8 cellular contexts compared by ENCODE assay signal in genomic region chr6:42978487-42978792, GRCh38. TPM values are rescaled to one million over a fixed set of nuclear protein-coding genes. Genes with fewer than 3 reads are reported as not detected.
DNase-seq lines count a peak whose midpoint lies in the region; ATAC-seq and TF ChIP-seq lines count a peak whose summit lies in the region.

No MANE protein-coding gene starts in this region.

- TF ChIP-seq CTCF in heart left ventricle (IDR thresholded peaks at IDR 0.05) = no peak

- no peaks in the 10 kb centered on the region for H3K27me3 ChIP-seq in heart left ventricle

- peak overlapping the region; percentile 27 to 95 (median 91) for H3K27ac ChIP-seq in heart left ventricle

- peak overlapping the region; percentile 81 for H3K27ac Mint-ChIP-seq in T-helper 1 cell treated with Interleukin-12 subunit alpha and Interleukin-12 subunit beta and Interleukin-4 antibody, amounts not matched to agents 30 μg/mL and 1 μg/mL, for 36 hours
- H3K27ac Mint-ChIP-seq in activated T-helper 2 cell treated with anti-CD3 and anti-CD28 coated beads, Interferon-gamma antibody, Interleukin-2, Interleukin-4, amounts not matched to agents 10 μg/mL and 5 μg/mL and 100 μg/mL, durations not matched to agents 14 hours and 24 hours and 36 hours = peak overlapping the region; percentile 79

- intact Hi-C loops in activated T-helper 2 cell treated with anti-CD3 and anti-CD28 coated beads, Interferon-gamma antibody, Interleukin-2, Interleukin-4, amounts not matched to agents 10 μg/mL and 5 μg/mL and 100 μg/mL, durations not matched to agents 14 hours and 24 hours and 36 hours (cut with micrococcal nuclease) = no loop called here
- intact Hi-C loops in heart left ventricle (cut with DNase I) = loop anchor here in 4 of 10 donors (2.0 to 10.0 kb wide), 4 partner anchors 34 to 74 kb away; partner anchors contain the start of genes CNPY3 (in 2 of the 4), MEA1 (in 2 of the 4) and KLHDC3 (in 1 of the 4)

- peaks cover 28% of the 10 kb centered on the region for H3K4me1 Mint-ChIP-seq in T-helper 1 cell treated with Interleukin-12 subunit alpha and Interleukin-12 subunit beta and Interleukin-4 antibody, amounts not matched to agents 30 μg/mL and 1 μg/mL, for 36 hours (ENCODE audit: low read depth)
- peaks cover 27% of the 10 kb centered on the region for H3K4me1 Mint-ChIP-seq in activated T-helper 2 cell treated with anti-CD3 and anti-CD28 coated beads, Interferon-gamma antibody, Interleukin-2, Interleukin-4, amounts not matched to agents 10 μg/mL and 5 μg/mL and 100 μg/mL, durations not matched to agents 14 hours and 24 hours and 36 hours (ENCODE audit: low read depth)

- H3K4me3 Mint-ChIP-seq in T-helper 1 cell treated with Interleukin-12 subunit alpha and Interleukin-12 subunit beta and Interleukin-4 antibody, amounts not matched to agents 30 μg/mL and 1 μg/mL, for 36 hours = peak overlapping the region; percentile 88
- peak overlapping the region; percentile 80 for H3K4me3 Mint-ChIP-seq in activated T-helper 2 cell treated with anti-CD3 and anti-CD28 coated beads, Interferon-gamma antibody, Interleukin-2, Interleukin-4, amounts not matched to agents 10 μg/mL and 5 μg/mL and 100 μg/mL, durations not matched to agents 14 hours and 24 hours and 36 hours (ENCODE audit: low read depth)

- H3K9me3 ChIP-seq in heart left ventricle = no peaks in the 10 kb centered on the region

- H3K36me3 Mint-ChIP-seq in T-helper 1 cell treated with Interleukin-12 subunit alpha and Interleukin-12 subunit beta and Interleukin-4 antibody, amounts not matched to agents 30 μg/mL and 1 μg/mL, for 36 hours (ENCODE audit: low read depth) = peaks cover 9% of the 10 kb centered on the region
- H3K36me3 Mint-ChIP-seq in activated T-helper 2 cell treated with anti-CD3 and anti-CD28 coated beads, Interferon-gamma antibody, Interleukin-2, Interleukin-4, amounts not matched to agents 10 μg/mL and 5 μg/mL and 100 μg/mL, durations not matched to agents 14 hours and 24 hours and 36 hours (ENCODE audit: low read depth) = peaks cover 31% of the 10 kb centered on the region

- H3K9me3 Mint-ChIP-seq in T-helper 1 cell treated with Interleukin-12 subunit alpha and Interleukin-12 subunit beta and Interleukin-4 antibody, amounts not matched to agents 30 μg/mL and 1 μg/mL, for 36 hours = no peaks in the 10 kb centered on the region
- no peaks in the 10 kb centered on the region for H3K9me3 Mint-ChIP-seq in activated T-helper 2 cell treated with anti-CD3 and anti-CD28 coated beads, Interferon-gamma antibody, Interleukin-2, Interleukin-4, amounts not matched to agents 10 μg/mL and 5 μg/mL and 100 μg/mL, durations not matched to agents 14 hours and 24 hours and 36 hours

- H3K36me3 ChIP-seq in heart left ventricle = peaks cover 0 to 13% (median 4%) of the 10 kb centered on the region in 9 donors

- H3K4me1 ChIP-seq in heart left ventricle = peaks cover 0 to 35% (median 23%) of the 10 kb centered on the region in 12 donors

- no peak for TF ChIP-seq POLR2A in heart left ventricle (IDR thresholded peaks at IDR 0.05)

- H3K4me3 ChIP-seq in heart left ventricle = peak overlapping the region; percentile 61 to 99 (median 88)

- 0 to 1% (median 1%) methylated on average over 12 to 24 of the region's 24 CpGs for WGBS in heart left ventricle, 4 donors

- ATAC-seq in HG03442 (IDR thresholded peaks at IDR 0.05; ENCODE audit: unreplicated experiment) (peak; percentile 16), heart left ventricle (peak in 3 of 4 donors; percentile 13 to 53 (median 48)), GM21390 (IDR thresholded peaks at IDR 0.05; ENCODE audit: unreplicated experiment) (no peak), GM18861 (IDR thresholded peaks at IDR 0.05; ENCODE audit: unreplicated experiment) (no peak)

- no peaks in the 10 kb centered on the region for H3K27me3 Mint-ChIP-seq in T-helper 1 cell treated with Interleukin-12 subunit alpha and Interleukin-12 subunit beta and Interleukin-4 antibody, amounts not matched to agents 30 μg/mL and 1 μg/mL, for 36 hours (ENCODE audit: low read depth)
- H3K27me3 Mint-ChIP-seq in activated T-helper 2 cell treated with anti-CD3 and anti-CD28 coated beads, Interferon-gamma antibody, Interleukin-2, Interleukin-4, amounts not matched to agents 10 μg/mL and 5 μg/mL and 100 μg/mL, durations not matched to agents 14 hours and 24 hours and 36 hours (ENCODE audit: low read depth) = no peaks in the 10 kb centered on the region

- DNase-seq in T-helper 1 cell (no peak), heart left ventricle (peak in 4 of 5 donors; percentile 32 to 70 (median 52)), retina (peak; percentile 38)
- no peak for DNase-seq in activated T-helper 2 cell treated with anti-CD3 and anti-CD28 coated beads, Interferon-gamma antibody, Interleukin-2, Interleukin-4, amounts not matched to agents 10 μg/mL and 5 μg/mL and 100 μg/mL, durations not matched to agents 14 hours and 24 hours and 36 hours (ENCODE audit: low spot score)

RNA-seq across cellular contexts. Expression of gene PEX6, which starts 0.5 kb away (rescaled TPM):
- total RNA-seq in activated T-helper 2 cell treated with anti-CD3 and anti-CD28 coated beads, Interferon-gamma antibody, Interleukin-2, Interleukin-4, amounts not matched to agents 10 μg/mL and 5 μg/mL and 100 μg/mL, durations not matched to agents 14 hours and 24 hours and 36 hours = 26.0 and 27.8 TPM in 2 replicates
- total RNA-seq in heart left ventricle = 10 to 100 TPM; 11.2 to 27.3 (median 19.6) TPM
- polyA plus RNA-seq in heart left ventricle = 10 to 100 TPM; 10.3 to 14.6 TPM

RNA-seq across cellular contexts. Expression of gene PPP2R5D, which starts 5.9 kb away (rescaled TPM):
- total RNA-seq in activated T-helper 2 cell treated with anti-CD3 and anti-CD28 coated beads, Interferon-gamma antibody, Interleukin-2, Interleukin-4, amounts not matched to agents 10 μg/mL and 5 μg/mL and 100 μg/mL, durations not matched to agents 14 hours and 24 hours and 36 hours = 62.7 and 63.2 TPM in 2 replicates
- 10 to 100 TPM; 30.9 to 51.3 (median 35.1) TPM for total RNA-seq in heart left ventricle
- polyA plus RNA-seq in heart left ventricle = 10 to 100 TPM; 21.4 to 50.2 TPM

RNA-seq across cellular contexts. Expression of gene GNMT, which starts 17.9 kb away (rescaled TPM):
- total RNA-seq in activated T-helper 2 cell treated with anti-CD3 and anti-CD28 coated beads, Interferon-gamma antibody, Interleukin-2, Interleukin-4, amounts not matched to agents 10 μg/mL and 5 μg/mL and 100 μg/mL, durations not matched to agents 14 hours and 24 hours and 36 hours = 0.62 and 0.69 TPM in 2 replicates
- 10 to 100 TPM in 2 of 9 donors, 1 to 10 TPM in 3, under 1 TPM in 4; 0.36 to 32.0 (median 1.1) TPM for total RNA-seq in heart left ventricle
- 1 to 10 TPM; 1.9 to 7.1 TPM for polyA plus RNA-seq in heart left ventricle

RNA-seq across cellular contexts. Expression of gene MEA1, which starts 35.3 kb away (rescaled TPM):
- 90.9 and 91.2 TPM in 2 replicates for total RNA-seq in activated T-helper 2 cell treated with anti-CD3 and anti-CD28 coated beads, Interferon-gamma antibody, Interleukin-2, Interleukin-4, amounts not matched to agents 10 μg/mL and 5 μg/mL and 100 μg/mL, durations not matched to agents 14 hours and 24 hours and 36 hours
- total RNA-seq in heart left ventricle = 10 to 100 TPM; 24.5 to 46.2 (median 32.1) TPM
- 10 to 100 TPM; 49.7 to 56.7 TPM for polyA plus RNA-seq in heart left ventricle

RNA-seq across cellular contexts. Expression of gene KLHDC3, which starts 35.6 kb away (rescaled TPM):
- 71.2 and 74.6 TPM in 2 replicates for total RNA-seq in activated T-helper 2 cell treated with anti-CD3 and anti-CD28 coated beads, Interferon-gamma antibody, Interleukin-2, Interleukin-4, amounts not matched to agents 10 μg/mL and 5 μg/mL and 100 μg/mL, durations not matched to agents 14 hours and 24 hours and 36 hours
- total RNA-seq in heart left ventricle = 100 to 1,000 TPM in 5 of 9 donors, 10 to 100 TPM in 4; 79.4 to 180 (median 102) TPM
- polyA plus RNA-seq in heart left ventricle = 100 to 1,000 TPM; 112 to 147 TPM

Comparison
In these comparisons a context has a peak if more than half of its experiments do, and no peak if none do; other contexts are left out.
1. DNase-seq: peak in heart left ventricle (4 of 5) and retina (single experiment); none in T-helper 1 cell (0 of 5) and activated T-helper 2 cell treated with anti-CD3 and anti-CD28 coated beads, Interferon-gamma antibody, Interleukin-2, Interleukin-4, amounts not matched to agents 10 μg/mL and 5 μg/mL and 100 μg/mL, durations not matched to agents 14 hours and 24 hours and 36 hours (single experiment).
2. ATAC-seq: peak in HG03442 (single experiment) and heart left ventricle (3 of 4); none in GM21390 (single experiment) and GM18861 (single experiment).